Comparison of ENCODE assay signal across 28 cellular contexts in genomic region chr2:17763641-17764333, GRCh38. TPM values are rescaled to one million over a fixed set of nuclear protein-coding genes. Genes with fewer than 3 reads are reported as not detected.
"Had no signal": no experiment of that assay in that cellular context is flagged by ENCODE, and none has a peak within 500 bp of the region (broad histone marks: within the 10 kb centered on the region; RNA-seq: fewer than 3 reads in every experiment).

No MANE protein-coding gene starts in this region.

- H3K27me3 ChIP-seq: breast epithelium, Peyer's patch, SJCRH30 had no signal

- H3K4me2 ChIP-seq: SK-N-SH had no signal

- H3K36me3 ChIP-seq: breast epithelium had no signal

- H3K27ac ChIP-seq: breast epithelium, Peyer's patch, RWPE1, SJCRH30, VCaP had no signal

- H3K4me1 ChIP-seq: breast epithelium, Peyer's patch, SJCRH30 had no signal

- H3K9me3 ChIP-seq: breast epithelium, Peyer's patch, SJCRH30, SK-N-SH had no signal

- H3K4me3 ChIP-seq: breast epithelium, Peyer's patch, SJCRH30 had no signal

- DNase-seq: activated CD4-positive, alpha-beta memory T cell treated with anti-CD3 and anti-CD28 coated beads for 36 hours; activated CD4-positive, alpha-beta T cell treated with anti-CD3 and anti-CD28 coated beads, Interleukin-2, amount 10 ng/mL, durations not matched to agents 7 days and 5 days; activated CD4-positive, CD25-positive, alpha-beta regulatory T cell; activated CD8-positive, alpha-beta memory T cell treated with anti-CD3 and anti-CD28 coated beads for 24 hours; activated effector memory CD4-positive, alpha-beta T cell treated with anti-CD3 and anti-CD28 coated beads, Interleukin-2, amount 50 U/mL, for 16 hours; activated naive CD4-positive, alpha-beta T cell treated with Interleukin-2 at 50 U/mL for 16 hours; activated naive CD8-positive, alpha-beta T cell treated with anti-CD3 and anti-CD28 coated beads, Interleukin-2, amount 50 U/mL, for 24 hours; activated T-cell treated with anti-CD3 and anti-CD28 coated beads, Interleukin-2, amount 50 U/mL, for 4 hours; amygdala; central memory CD4-positive, alpha-beta T cell; NCI-H1105 treated with DMSO at 0.1 percent for 48 hours; NCI-H1436 treated with DMSO at 0.1 percent for 48 hours; NCI-H187 treated with DMSO at 0.1 percent for 48 hours; NCI-H2081 treated with DMSO at 0.1 percent for 48 hours; NCI-H446; NCI-H524; OCI-M1; Peyer's patch; Right ventricle myocardium superior; SJCRH30; SK-N-SH; T-helper 1 cell had no signal

- ATAC-seq: activated naive CD4-positive, alpha-beta T cell treated with anti-CD3 and anti-CD28 coated beads, Interleukin-2, amount 50 U/mL, for 72 hours; activated naive CD8-positive, alpha-beta T cell treated with anti-CD3 and anti-CD28 coated beads, Interleukin-2, amount 50 U/mL, for 24 hours; activated T-cell treated with anti-CD3 and anti-CD28 coated beads, Interleukin-2, amount 50 U/mL, for 4 hours had no signal

- H3K9ac ChIP-seq: SK-N-SH had no signal

RNA-seq across cellular contexts. Expression of gene MSGN1, which starts 52.5 kb away (rescaled TPM):
- total RNA-seq: activated CD4-positive, alpha-beta memory T cell treated with anti-CD3 and anti-CD28 coated beads for 36 hours; activated CD4-positive, alpha-beta T cell treated with anti-CD3 and anti-CD28 coated beads, Interleukin-2, amount 10 ng/mL, durations not matched to agents 7 days and 5 days; activated naive CD4-positive, alpha-beta T cell treated with anti-CD3 and anti-CD28 coated beads, Interleukin-2, amount 50 U/mL, for 72 hours; activated T-cell treated with anti-CD3 and anti-CD28 coated beads, Interleukin-2, amount 50 U/mL, for 4 hours; breast epithelium; M059J; Peyer's patch; Right ventricle myocardium superior; SJCRH30; T-helper 2 cell treated with Interferon-gamma antibody and Interleukin-4, amounts not matched to agents 100 ng/mL and 5 ng/mL, for 36 hours had no signal
- polyA plus RNA-seq: SK-N-SH had no signal
